Comparison of ENCODE assay signal across 16 cellular contexts in the genomic region with DNA sequence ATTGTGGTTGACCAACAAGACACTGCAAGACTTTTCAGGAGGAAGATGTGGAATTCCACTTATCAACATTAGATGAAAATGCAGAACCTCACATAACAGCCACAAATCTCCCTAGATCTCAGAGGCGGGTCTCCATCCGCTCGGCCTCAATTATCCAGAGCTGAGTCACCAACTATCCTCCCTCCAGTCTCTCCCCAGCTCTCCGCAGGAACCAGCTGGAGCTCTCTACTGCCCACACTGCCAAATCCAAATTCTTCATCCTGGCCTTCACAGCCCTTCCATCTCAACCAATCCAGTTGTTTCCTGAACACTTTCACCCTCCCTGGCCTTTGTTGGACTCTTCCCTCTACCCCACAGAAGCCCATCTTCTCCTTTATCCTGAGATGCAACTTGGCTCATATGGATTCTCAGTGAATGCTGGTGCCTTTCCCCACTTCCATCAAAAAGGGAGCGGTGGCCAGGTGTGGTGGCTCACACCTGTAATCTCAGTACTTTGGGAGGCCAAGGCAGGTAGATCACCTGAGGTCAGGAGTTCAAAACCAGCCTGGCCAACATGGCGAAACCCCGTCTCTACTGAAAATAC. TPM values are rescaled to one million over a fixed set of nuclear protein-coding genes. Genes with fewer than 3 reads are reported as not detected.
DNase-seq lines count a peak whose midpoint lies in the region; ATAC-seq and TF ChIP-seq lines count a peak whose summit lies in the region.
"Had no signal": no experiment of that assay in that cellular context is flagged by ENCODE, and none has a peak within 500 bp of the region (broad histone marks: within the 10 kb centered on the region; RNA-seq: fewer than 3 reads in every experiment).

No MANE protein-coding gene starts in this region.

- H3K9me3 ChIP-seq in GM23248 (ENCODE audit: low read depth), result no peaks in the 10 kb centered on the region

- H4K20me1 ChIP-seq in GM23248 (ENCODE audit: insufficient read depth), result no peaks in the 10 kb centered on the region

- no peak overlapping the region for H3K4me3 ChIP-seq in GM23248
- no peak overlapping the region for H3K4me3 ChIP-seq in choroid plexus epithelial cell (ENCODE audit: low read depth, low read length)
- H3K4me3 ChIP-seq: heart right ventricle had no signal

- H3K27me3 Mint-ChIP-seq in neural crest cell (ENCODE audit: low read depth), result peaks cover 7% of the 10 kb centered on the region
- H3K27me3 Mint-ChIP-seq: activated CD4-positive, alpha-beta memory T cell treated with anti-CD3 and anti-CD28 coated beads, Interleukin-2, amount 10 ng/mL, durations not matched to agents 7 days and 5 days had no signal

- H3K9me3 Mint-ChIP-seq in neural crest cell, result peaks cover 3% of the 10 kb centered on the region

- H3K4me1 Mint-ChIP-seq in neural crest cell, result peaks cover 23% of the 10 kb centered on the region

- H3K36me3 Mint-ChIP-seq in neural crest cell (ENCODE audit: low read depth), result peaks cover 3% of the 10 kb centered on the region

- in situ Hi-C loops in GM23248 (cut with MboI), result no loop called here

- intact Hi-C loops in posterior cingulate gyrus (cut with DNase I), result no loop called here

- no peak overlapping the region for H3K4me2 ChIP-seq in GM23248 (ENCODE audit: unreplicated experiment)

- no peak overlapping the region for H3K27ac Mint-ChIP-seq in neural crest cell (ENCODE audit: unreplicated experiment)
- H3K27ac Mint-ChIP-seq: activated CD4-positive, alpha-beta memory T cell treated with anti-CD3 and anti-CD28 coated beads, Interleukin-2, amount 10 ng/mL, durations not matched to agents 7 days and 5 days had no signal

- peak; percentile 76 for DNase-seq in GM23248
- DNase-seq in NCI-H69 (lab: John Stamatoyannopoulos, UW), result peak; percentile 10
- DNase-seq in choroid plexus epithelial cell (ENCODE audit: low read depth), result peak; percentile 48
- no peak for DNase-seq in neural crest cell (ENCODE audit: low read depth, low spot score)
- no peak for DNase-seq in midbrain (lab: John Stamatoyannopoulos, UW)
- DNase-seq in retina, result no peak
- no peak for DNase-seq in posterior cingulate gyrus
- DNase-seq: activated CD4-positive, alpha-beta memory T cell treated with anti-CD3 and anti-CD28 coated beads, Interleukin-2, amount 10 ng/mL, durations not matched to agents 7 days and 5 days; DMS153; effector CD8-positive, alpha-beta T cell; heart right ventricle; NCI-H146; NCI-H748 treated with DMSO at 0.1 percent for 48 hours; substantia nigra had no signal

- H3K27me3 ChIP-seq in GM23248 (replicated peaks; ENCODE audit: insufficient read depth), result no peaks in the 10 kb centered on the region
- H3K27me3 ChIP-seq: heart right ventricle had no signal

- no peaks in the 10 kb centered on the region for H3K79me2 ChIP-seq in GM23248 (ENCODE audit: insufficient read depth)

- no peak for TF ChIP-seq CTCF in choroid plexus epithelial cell (conservative IDR thresholded peaks at IDR 0.05; ENCODE audit: low read depth, low read length)
- TF ChIP-seq CTCF in neural crest cell (conservative IDR thresholded peaks at IDR 0.05), result no peak

- no peak overlapping the region for H2AFZ ChIP-seq in GM23248

- WGBS in GM23248 (ENCODE audit: low coverage in 1 of 2, low lambda C conversion rate in 2 of 2, missing lambda C conversion rate in 2 of 2), 2 experiments, result 41 to 46% methylated on average over 7 of the region's 7 CpGs

- H3K27ac ChIP-seq in GM23248, result no peak overlapping the region
- H3K27ac ChIP-seq: heart right ventricle had no signal

- H3K4me1 ChIP-seq in GM23248 (ENCODE audit: insufficient read depth), result no peaks in the 10 kb centered on the region

- H3F3A ChIP-seq in GM23248 (ENCODE audit: insufficient read depth), result peaks cover 21% of the 10 kb centered on the region

- H3K36me3 ChIP-seq in GM23248 (ENCODE audit: low read depth), result no peaks in the 10 kb centered on the region
- H3K36me3 ChIP-seq: heart right ventricle had no signal

- no peaks in the 10 kb centered on the region for H3K9me2 ChIP-seq in GM23248 (ENCODE audit: insufficient read depth)

- H3K9ac ChIP-seq in GM23248, result no peak overlapping the region

- no peak for ATAC-seq in GM19328 (IDR thresholded peaks at IDR 0.05; ENCODE audit: unreplicated experiment)
- ATAC-seq: activated naive CD4-positive, alpha-beta T cell treated with anti-CD3 and anti-CD28 coated beads, Interleukin-2, amount 50 U/mL, for 72 hours; heart right ventricle had no signal

- peak overlapping the region; percentile 31 for H3K4me3 Mint-ChIP-seq in neural crest cell
- H3K4me3 Mint-ChIP-seq: activated CD4-positive, alpha-beta memory T cell treated with anti-CD3 and anti-CD28 coated beads, Interleukin-2, amount 10 ng/mL, durations not matched to agents 7 days and 5 days had no signal

RNA-seq across cellular contexts. Expression of gene TGIF2, which starts 3.5 kb away (rescaled TPM):
- total RNA-seq in GM23248 (2014; rRNA removed; shearing (Covaris generic)), result 4.9 and 9.3 TPM in 2 replicates
- 6.7 and 7.0 TPM in 2 replicates for polyA plus RNA-seq in GM23248 (2016; fragmentation: Nextera tagmentation; extraction: Ambion mirVana)
- 73.8 and 76.4 TPM in 2 replicates for total RNA-seq in neural crest cell

RNA-seq across cellular contexts. Expression of gene MYL9, which starts 28.6 kb away (rescaled TPM):
- 134 and 172 TPM in 2 replicates for total RNA-seq in GM23248 (2014; rRNA removed; shearing (Covaris generic))
- polyA plus RNA-seq in GM23248 (2016; fragmentation: Nextera tagmentation; extraction: Ambion mirVana), result 681 and 706 TPM in 2 replicates
- total RNA-seq in neural crest cell, result 19.7 and 19.8 TPM in 2 replicates

RNA-seq across cellular contexts. Expression of gene RAB5IF, which starts 35.6 kb away (rescaled TPM):
- total RNA-seq in GM23248 (2014; rRNA removed; shearing (Covaris generic)), result 115 and 134 TPM in 2 replicates
- polyA plus RNA-seq in GM23248 (2016; fragmentation: Nextera tagmentation; extraction: Ambion mirVana), result 165 and 171 TPM in 2 replicates
- 76.2 and 78.1 TPM in 2 replicates for total RNA-seq in neural crest cell

Comparison
In these comparisons a context has a peak if more than half of its experiments do, and no peak if none do; other contexts are left out.
1. DNase-seq: peak in GM23248 (single experiment), NCI-H69 (single experiment) and choroid plexus epithelial cell (single experiment); none in neural crest cell (single experiment), midbrain (single experiment), retina (single experiment) and posterior cingulate gyrus (0 of 10).